1 cellular context compared by ENCODE assay signal in the genomic region with DNA sequence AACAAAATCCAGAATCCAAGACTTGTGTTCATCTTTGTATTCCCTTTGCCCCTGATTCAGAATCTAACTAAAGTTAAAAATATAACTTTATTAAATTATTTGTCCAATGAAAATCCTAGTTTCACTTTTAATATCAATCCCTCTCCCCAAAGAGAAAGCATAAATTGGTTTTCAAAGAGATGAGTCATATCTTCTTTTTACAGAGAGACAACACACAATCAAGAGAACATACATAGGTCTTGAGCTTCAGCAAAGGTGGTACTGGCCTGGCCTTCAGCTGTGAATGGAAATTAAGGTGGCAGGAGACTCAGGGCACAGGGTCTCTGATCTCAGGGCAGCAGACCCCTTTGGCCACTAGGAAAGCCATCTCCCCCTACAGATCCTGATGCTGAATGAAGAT.
A peak's percentile ranks its signal among the peaks of the same experiment; 100 is the strongest.
TF ChIP-seq lines count a peak whose summit lies in the region.

No MANE protein-coding gene starts in this region.

TF ChIP-seq in GM12878, 131 proteins besides CTCF, POLR2A, EP300 and RAD21 (continues in another document):
- TF ChIP-seq POU2F2 (IDR thresholded peaks at IDR 0.05; ENCODE audit: borderline replicate concordance, low read depth, low read length) (no peak), CHD1 (IDR thresholded peaks at IDR 0.05; ENCODE audit: low read depth, low read length) (no peak), DPF2 (IDR thresholded peaks at IDR 0.05) (peak; percentile 42; the same call in 1 of the 2 replicates), NFXL1 (IDR thresholded peaks at IDR 0.05; ENCODE audit: borderline replicate concordance) (no peak), ZBTB40 (IDR thresholded peaks at IDR 0.05; ENCODE audit: borderline replicate concordance) (peak; percentile 46; the same call in 1 of the 2 replicates), IRF4 (IDR thresholded peaks at IDR 0.05; ENCODE audit: low read depth, low read length) (no peak), ZBTB4 (CRISPR knock-in tag; IDR thresholded peaks at IDR 0.05) (no peak), BHLHE40 (IDR thresholded peaks at IDR 0.05; ENCODE audit: borderline replicate concordance in 1 of 2, low read depth in 2 of 2, low read length in 1 of 2) (no peak), TCF3 (IDR thresholded peaks at IDR 0.05; ENCODE audit: borderline replicate concordance, insufficient read depth, low read depth, low read length) (no peak), HDAC2 (IDR thresholded peaks at IDR 0.05) (no peak), ZBED1 (IDR thresholded peaks at IDR 0.05; ENCODE audit: borderline replicate concordance) (no peak), CHD2 (IDR thresholded peaks at IDR 0.05; ENCODE audit: borderline replicate concordance, low read depth, low read length) (no peak), NFIC (IDR thresholded peaks at IDR 0.05; ENCODE audit: low read depth, low read length) (0 out of 2 replicates have a peak, but pooled peaks have one; percentile 22), JUNB (IDR thresholded peaks at IDR 0.05) (peak; percentile 81), ZNF217 (IDR thresholded peaks at IDR 0.05) (0 out of 2 replicates have a peak, but pooled peaks have one; percentile 29), RELA (IDR thresholded peaks at IDR 0.05; ENCODE audit: borderline replicate concordance, partially characterized antibody) (no peak), RB1 (IDR thresholded peaks at IDR 0.05; ENCODE audit: borderline replicate concordance) (no peak), BACH1 (IDR thresholded peaks at IDR 0.05; ENCODE audit: borderline replicate concordance) (no peak; the same call in 1 of the 2 replicates), ZNF24 (IDR thresholded peaks at IDR 0.05) (0 out of 2 replicates have a peak, but pooled peaks have one; percentile 21), ZNF384 (IDR thresholded peaks at IDR 0.05; ENCODE audit: borderline replicate concordance, low read depth, low read length) (no peak), GATAD2B (conservative IDR thresholded peaks at IDR 0.05; ENCODE audit: low read depth) (no peak), RFX5 (IDR thresholded peaks at IDR 0.05; ENCODE audit: low read depth, low read length) (no peak), NRF1 (conservative IDR thresholded peaks at IDR 0.05; ENCODE audit: low read depth, low read length) (no peak), CBFB (IDR thresholded peaks at IDR 0.05; ENCODE audit: low read depth) (no peak), SRF (IDR thresholded peaks at IDR 0.05; ENCODE audit: low read depth in 2 of 2, low read length in 2 of 2) (no peak), KDM1A (IDR thresholded peaks at IDR 0.05; ENCODE audit: borderline replicate concordance) (no peak), E2F4 (IDR thresholded peaks at IDR 0.05; ENCODE audit: low read depth, low read length) (no peak), MEF2B (IDR thresholded peaks at IDR 0.05; ENCODE audit: partially characterized antibody, poor library complexity, severe bottlenecking) (no peak), FOS (IDR thresholded peaks at IDR 0.05; ENCODE audit: borderline replicate concordance, extremely low read depth, insufficient read length) (no peak), JUND (IDR thresholded peaks at IDR 0.05; ENCODE audit: low read depth, low read length) (peak; percentile 51; the same call in 1 of the 2 replicates), BMI1 (IDR thresholded peaks at IDR 0.05; ENCODE audit: borderline replicate concordance) (0 out of 2 replicates have a peak, but pooled peaks have one; percentile 25), MYC (IDR thresholded peaks at IDR 0.05; ENCODE audit: insufficient read depth, insufficient read length, insufficient replicate concordance, low read length, severe bottlenecking) (no peak), NBN (IDR thresholded peaks at IDR 0.05) (no peak), MYB (IDR thresholded peaks at IDR 0.05; ENCODE audit: borderline replicate concordance, low read depth, low read length) (no peak), IKZF2 (IDR thresholded peaks at IDR 0.05) (peak; percentile 43 to 60; a peak in 3 of 4 replicates), MTA2 (IDR thresholded peaks at IDR 0.05; ENCODE audit: low read depth) (peak; percentile 40; the same call in 1 of the 2 replicates), E4F1 (IDR thresholded peaks at IDR 0.05; ENCODE audit: borderline replicate concordance, partially characterized antibody) (no peak), FOXK2 (IDR thresholded peaks at IDR 0.05) (no peak)
- TF ChIP-seq, protein P1, sequence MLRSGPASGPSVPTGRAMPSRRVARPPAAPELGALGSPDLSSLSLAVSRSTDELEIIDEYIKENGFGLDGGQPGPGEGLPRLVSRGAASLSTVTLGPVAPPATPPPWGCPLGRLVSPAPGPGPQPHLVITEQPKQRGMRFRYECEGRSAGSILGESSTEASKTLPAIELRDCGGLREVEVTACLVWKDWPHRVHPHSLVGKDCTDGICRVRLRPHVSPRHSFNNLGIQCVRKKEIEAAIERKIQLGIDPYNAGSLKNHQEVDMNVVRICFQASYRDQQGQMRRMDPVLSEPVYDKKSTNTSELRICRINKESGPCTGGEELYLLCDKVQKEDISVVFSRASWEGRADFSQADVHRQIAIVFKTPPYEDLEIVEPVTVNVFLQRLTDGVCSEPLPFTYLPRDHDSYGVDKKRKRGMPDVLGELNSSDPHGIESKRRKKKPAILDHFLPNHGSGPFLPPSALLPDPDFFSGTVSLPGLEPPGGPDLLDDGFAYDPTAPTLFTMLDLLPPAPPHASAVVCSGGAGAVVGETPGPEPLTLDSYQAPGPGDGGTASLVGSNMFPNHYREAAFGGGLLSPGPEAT (IDR thresholded peaks at IDR 0.05; ENCODE audit: low read depth) = peak; percentile 14; the same call in 1 of the 2 replicates
- TF ChIP-seq, protein P2, sequence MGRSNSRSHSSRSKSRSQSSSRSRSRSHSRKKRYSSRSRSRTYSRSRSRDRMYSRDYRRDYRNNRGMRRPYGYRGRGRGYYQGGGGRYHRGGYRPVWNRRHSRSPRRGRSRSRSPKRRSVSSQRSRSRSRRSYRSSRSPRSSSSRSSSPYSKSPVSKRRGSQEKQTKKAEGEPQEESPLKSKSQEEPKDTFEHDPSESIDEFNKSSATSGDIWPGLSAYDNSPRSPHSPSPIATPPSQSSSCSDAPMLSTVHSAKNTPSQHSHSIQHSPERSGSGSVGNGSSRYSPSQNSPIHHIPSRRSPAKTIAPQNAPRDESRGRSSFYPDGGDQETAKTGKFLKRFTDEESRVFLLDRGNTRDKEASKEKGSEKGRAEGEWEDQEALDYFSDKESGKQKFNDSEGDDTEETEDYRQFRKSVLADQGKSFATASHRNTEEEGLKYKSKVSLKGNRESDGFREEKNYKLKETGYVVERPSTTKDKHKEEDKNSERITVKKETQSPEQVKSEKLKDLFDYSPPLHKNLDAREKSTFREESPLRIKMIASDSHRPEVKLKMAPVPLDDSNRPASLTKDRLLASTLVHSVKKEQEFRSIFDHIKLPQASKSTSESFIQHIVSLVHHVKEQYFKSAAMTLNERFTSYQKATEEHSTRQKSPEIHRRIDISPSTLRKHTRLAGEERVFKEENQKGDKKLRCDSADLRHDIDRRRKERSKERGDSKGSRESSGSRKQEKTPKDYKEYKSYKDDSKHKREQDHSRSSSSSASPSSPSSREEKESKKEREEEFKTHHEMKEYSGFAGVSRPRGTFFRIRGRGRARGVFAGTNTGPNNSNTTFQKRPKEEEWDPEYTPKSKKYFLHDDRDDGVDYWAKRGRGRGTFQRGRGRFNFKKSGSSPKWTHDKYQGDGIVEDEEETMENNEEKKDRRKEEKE (IDR thresholded peaks at IDR 0.05) = no peak
- TF ChIP-seq, protein P3, sequence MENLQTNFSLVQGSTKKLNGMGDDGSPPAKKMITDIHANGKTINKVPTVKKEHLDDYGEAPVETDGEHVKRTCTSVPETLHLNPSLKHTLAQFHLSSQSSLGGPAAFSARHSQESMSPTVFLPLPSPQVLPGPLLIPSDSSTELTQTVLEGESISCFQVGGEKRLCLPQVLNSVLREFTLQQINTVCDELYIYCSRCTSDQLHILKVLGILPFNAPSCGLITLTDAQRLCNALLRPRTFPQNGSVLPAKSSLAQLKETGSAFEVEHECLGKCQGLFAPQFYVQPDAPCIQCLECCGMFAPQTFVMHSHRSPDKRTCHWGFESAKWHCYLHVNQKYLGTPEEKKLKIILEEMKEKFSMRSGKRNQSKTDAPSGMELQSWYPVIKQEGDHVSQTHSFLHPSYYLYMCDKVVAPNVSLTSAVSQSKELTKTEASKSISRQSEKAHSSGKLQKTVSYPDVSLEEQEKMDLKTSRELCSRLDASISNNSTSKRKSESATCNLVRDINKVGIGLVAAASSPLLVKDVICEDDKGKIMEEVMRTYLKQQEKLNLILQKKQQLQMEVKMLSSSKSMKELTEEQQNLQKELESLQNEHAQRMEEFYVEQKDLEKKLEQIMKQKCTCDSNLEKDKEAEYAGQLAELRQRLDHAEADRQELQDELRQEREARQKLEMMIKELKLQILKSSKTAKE (IDR thresholded peaks at IDR 0.05; ENCODE audit: low read depth, poor library complexity, severe bottlenecking) = peak; percentile 15
- TF ChIP-seq, protein P4, sequence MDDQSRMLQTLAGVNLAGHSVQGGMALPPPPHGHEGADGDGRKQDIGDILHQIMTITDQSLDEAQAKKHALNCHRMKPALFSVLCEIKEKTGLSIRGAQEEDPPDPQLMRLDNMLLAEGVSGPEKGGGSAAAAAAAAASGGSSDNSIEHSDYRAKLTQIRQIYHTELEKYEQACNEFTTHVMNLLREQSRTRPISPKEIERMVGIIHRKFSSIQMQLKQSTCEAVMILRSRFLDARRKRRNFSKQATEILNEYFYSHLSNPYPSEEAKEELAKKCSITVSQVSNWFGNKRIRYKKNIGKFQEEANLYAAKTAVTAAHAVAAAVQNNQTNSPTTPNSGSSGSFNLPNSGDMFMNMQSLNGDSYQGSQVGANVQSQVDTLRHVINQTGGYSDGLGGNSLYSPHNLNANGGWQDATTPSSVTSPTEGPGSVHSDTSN (IDR thresholded peaks at IDR 0.05; ENCODE audit: insufficient replicate concordance, low read depth, low read length) = no peak
